In the genomic region with DNA sequence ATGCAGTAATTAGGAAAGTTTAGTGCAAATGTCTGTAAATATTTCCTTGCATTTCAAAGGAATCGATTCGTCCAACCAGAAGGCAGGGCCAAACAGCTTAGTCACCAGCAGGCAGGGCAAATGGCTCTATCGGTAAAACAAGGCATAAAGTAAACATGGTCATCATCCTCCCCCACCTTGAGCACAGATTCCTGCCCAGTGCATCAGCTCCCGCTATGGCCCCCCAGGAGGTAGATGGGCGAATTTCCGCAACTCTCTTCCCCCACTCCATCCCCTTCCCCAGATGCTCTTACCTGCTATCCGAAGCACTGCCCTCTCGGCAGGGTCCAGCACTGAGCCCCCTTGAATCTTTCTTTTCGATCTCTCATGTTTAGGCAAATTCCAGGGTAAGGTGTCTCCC, we compare ENCODE assay signal across 8 cellular contexts.
DNase-seq lines count a peak whose midpoint lies in the region; ATAC-seq and TF ChIP-seq lines count a peak whose summit lies in the region.

No MANE protein-coding gene starts in this region.

- H3K4me3 ChIP-seq in SJSA1: peak overlapping the region; percentile 44
- H3K4me3 ChIP-seq in fibroblast of villous mesenchyme (ENCODE audit: low read depth, low read length): peak overlapping the region; percentile 56
- peak overlapping the region; percentile 80 for H3K4me3 ChIP-seq in osteoblast (ENCODE audit: insufficient read depth, low read length)
- no peak overlapping the region for H3K4me3 ChIP-seq in SJCRH30
- H3K4me3 ChIP-seq in PC-3 (ENCODE audit: low read length): no peak overlapping the region

- H3K27me3 ChIP-seq in SJSA1 (replicated peaks): no peaks in the 10 kb centered on the region
- no peaks in the 10 kb centered on the region for H3K27me3 ChIP-seq in osteoblast (ENCODE audit: insufficient read depth, low read length)
- no peaks in the 10 kb centered on the region for H3K27me3 ChIP-seq in SJCRH30
- H3K27me3 ChIP-seq in PC-3 (ENCODE audit: low read length): no peaks in the 10 kb centered on the region

- no peak for ATAC-seq in PC-3

- H3K9me2 ChIP-seq in PC-3 (replicated peaks; ENCODE audit: low read length): no peaks in the 10 kb centered on the region

- H3K79me2 ChIP-seq in osteoblast (ENCODE audit: insufficient read depth, low read length) (peaks cover 72% of the 10 kb centered on the region), PC-3 (ENCODE audit: low read length) (no peaks in the 10 kb centered on the region)

- no peak overlapping the region for H3K9ac ChIP-seq in PC-3 (ENCODE audit: low read length)

- H2AFZ ChIP-seq in osteoblast (ENCODE audit: low read length) (peak overlapping the region; percentile 55), PC-3 (ENCODE audit: low read length) (no peak overlapping the region)

- H3K4me2 ChIP-seq in osteoblast (ENCODE audit: insufficient read depth, low read length) (peak overlapping the region; percentile 91), PC-3 (ENCODE audit: low read length) (no peak overlapping the region)

- H3K36me3 ChIP-seq in SJSA1: peaks cover 6% of the 10 kb centered on the region
- no peaks in the 10 kb centered on the region for H3K36me3 ChIP-seq in osteoblast (ENCODE audit: insufficient read depth, low read length)
- H3K36me3 ChIP-seq in SJCRH30: no peaks in the 10 kb centered on the region
- H3K36me3 ChIP-seq in PC-3 (ENCODE audit: low read depth, low read length): no peaks in the 10 kb centered on the region

- TF ChIP-seq CTCF in fibroblast of villous mesenchyme (IDR thresholded peaks at IDR 0.05; ENCODE audit: insufficient read depth, low read depth, low read length) (no peak), osteoblast (IDR thresholded peaks at IDR 0.05; ENCODE audit: extremely low read depth, low read depth, low read length) (no peak), PC-3 (conservative IDR thresholded peaks at IDR 0.05; ENCODE audit: low read depth, low read length) (no peak)

- H3K4me1 ChIP-seq in SJSA1 (replicated peaks): peaks cover 29% of the 10 kb centered on the region
- peaks cover 34% of the 10 kb centered on the region for H3K4me1 ChIP-seq in osteoblast (ENCODE audit: insufficient read depth, low read length)
- H3K4me1 ChIP-seq in SJCRH30: peaks cover 4% of the 10 kb centered on the region; the same call in 1 of the 2 replicates
- peaks cover 16% of the 10 kb centered on the region for H3K4me1 ChIP-seq in PC-3 (ENCODE audit: insufficient read depth, low read length)

- BruUV-seq in PC-3 (replicated peaks; lab: Mats Ljungman, UMichigan): no TSS peak

- H3F3A ChIP-seq in PC-3 (ENCODE audit: low read length, unreplicated experiment): no peaks in the 10 kb centered on the region

- H3K9me3 ChIP-seq in SJSA1 (replicated peaks): no peaks in the 10 kb centered on the region
- no peaks in the 10 kb centered on the region for H3K9me3 ChIP-seq in osteoblast (ENCODE audit: low read depth, low read length)
- no peaks in the 10 kb centered on the region for H3K9me3 ChIP-seq in SJCRH30 (replicated peaks)
- H3K9me3 ChIP-seq in PC-3 (ENCODE audit: low read length): no peaks in the 10 kb centered on the region

- CTCF ChIA-PET in PC-3 (lab: Charles Lee): interaction anchor here (0.6 to 1.4 kb wide), 10 partner anchors 7 to 474 kb away, joined by 3 to 6 read pairs (median 3); a partner anchor contains a TSS

- POLR2A ChIA-PET in PC-3 (lab: Charles Lee; ENCODE audit: unreplicated experiment): no interaction called here

- peak overlapping the region; percentile 51 for H3K27ac ChIP-seq in SJSA1
- peak overlapping the region; percentile 90 for H3K27ac ChIP-seq in osteoblast (ENCODE audit: low read depth, low read length)
- no peak overlapping the region for H3K27ac ChIP-seq in SJCRH30
- no peak overlapping the region for H3K27ac ChIP-seq in PC-3 (ENCODE audit: low read length)

- H4K20me1 ChIP-seq in osteoblast (ENCODE audit: insufficient read depth, low read length) (no peaks in the 10 kb centered on the region), PC-3 (ENCODE audit: low read length) (no peaks in the 10 kb centered on the region)

- DNase-seq in GM03348 (ENCODE audit: low spot score) (peak; percentile 43), SJSA1 (ENCODE audit: low read depth in 1 of 2, low spot score in 2 of 2) (no peak), fibroblast of villous mesenchyme (ENCODE audit: low read depth) (no peak), osteoblast (ENCODE audit: insufficient read length, low spot score, missing footprints) (peak; percentile 77), NCI-H1694 treated with DMSO at 0.1 percent for 48 hours (lab: John Stamatoyannopoulos, UW) (no peak), SJCRH30 (no peak), NCI-H2227 (lab: John Stamatoyannopoulos, UW; ENCODE audit: unreplicated experiment) (no peak), PC-3 (no peak)

- intact Hi-C loops in PC-3 (cut with micrococcal nuclease): loop anchor here (1.0 to 5.0 kb wide), 3 partner anchors 83 to 214 kb away; no protein-coding TSS in a partner anchor

Comparison
In these comparisons a context has a peak if more than half of its experiments do, and no peak if none do; other contexts are left out.
1. DNase-seq: peak in GM03348 (single experiment) and osteoblast (single experiment); none in SJSA1 (0 of 2), fibroblast of villous mesenchyme (single experiment), NCI-H1694 treated with DMSO at 0.1 percent for 48 hours (single experiment), SJCRH30 (0 of 2), NCI-H2227 (single experiment) and PC-3 (single experiment).
2. H3K27ac ChIP-seq: peak in SJSA1 (single experiment) and osteoblast (single experiment); none in SJCRH30 (single experiment) and PC-3 (single experiment).
3. H3K4me3 ChIP-seq: peak in SJSA1 (single experiment), fibroblast of villous mesenchyme (single experiment) and osteoblast (single experiment); none in SJCRH30 (single experiment) and PC-3 (single experiment).